ENCODE assay signal across 1 cellular context in the genomic region with DNA sequence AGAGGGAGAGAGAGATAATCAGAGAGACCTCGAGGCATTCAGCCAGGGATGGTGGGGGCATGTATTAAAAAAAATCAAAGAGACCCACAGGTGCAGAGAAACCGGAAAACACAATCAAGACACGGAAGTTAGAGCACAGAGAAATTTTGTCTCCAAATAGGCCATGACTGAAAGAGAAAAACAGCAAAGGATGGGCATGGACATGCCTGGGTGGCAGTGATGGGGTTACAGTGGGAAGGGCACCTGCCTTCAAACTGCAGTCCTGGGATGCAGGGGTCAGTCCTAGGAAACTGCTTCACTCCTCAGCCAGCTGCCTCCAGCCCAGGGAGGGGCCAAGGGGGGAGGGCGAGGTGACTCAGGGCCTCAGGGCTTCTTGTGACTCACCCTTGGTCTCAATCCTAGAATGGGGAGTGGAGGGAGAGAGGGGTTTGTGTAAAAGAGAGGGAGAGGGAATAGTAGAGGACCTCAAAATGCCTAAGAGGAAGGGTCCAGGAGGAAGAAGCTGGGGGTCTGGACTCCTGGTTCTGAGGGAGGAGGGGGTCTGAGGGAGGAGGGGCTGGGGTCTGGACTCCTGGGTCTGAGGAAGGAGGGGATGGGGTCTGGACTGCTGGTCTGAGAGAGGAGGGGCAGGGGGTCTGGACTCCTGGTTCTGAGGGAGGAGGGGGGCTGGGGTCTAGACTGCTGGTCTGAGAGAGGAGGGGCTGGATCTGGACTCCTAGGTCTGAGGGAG.
TF ChIP-seq lines count a peak whose summit lies in the region.

No MANE protein-coding gene starts in this region.

TF ChIP-seq in K562, 482 proteins besides CTCF, POLR2A, EP300 and RAD21 (continues in another document):
- TF ChIP-seq TOE1 (IDR thresholded peaks at IDR 0.05; ENCODE audit: borderline replicate concordance) (peak; percentile 42; the same call in 1 of the 2 replicates), TOE1 (CRISPR knock-in tag; IDR thresholded peaks at IDR 0.05; ENCODE audit: borderline replicate concordance, low read depth) (no peak), MEF2D (tag; conservative IDR thresholded peaks at IDR 0.05; ENCODE audit: low read depth) (no peak), ZNF76 (CRISPR knock-in tag; IDR thresholded peaks at IDR 0.05; ENCODE audit: borderline replicate concordance) (no peak), CCAR2 (IDR thresholded peaks at IDR 0.05; ENCODE audit: low read depth, low read length) (no peak), AFF4 (CRISPR knock-in tag; IDR thresholded peaks at IDR 0.05) (no peak), ARNT (IDR thresholded peaks at IDR 0.05) (0 out of 4 replicates have a peak, but pooled peaks of 1 of the 2 experiments have one; percentile 21), HLTF (IDR thresholded peaks at IDR 0.05) (no peak), TFAP4 (CRISPR knock-in tag; IDR thresholded peaks at IDR 0.05; ENCODE audit: borderline replicate concordance) (peak; percentile 88), SAFB (IDR thresholded peaks at IDR 0.05; ENCODE audit: borderline replicate concordance, low read depth, low read length) (no peak), DACH1 (IDR thresholded peaks at IDR 0.05; ENCODE audit: partially characterized antibody) (peak; percentile 55), HNRNPK (IDR thresholded peaks at IDR 0.05; ENCODE audit: low read depth, low read length, poor library complexity, severe bottlenecking) (no peak), EGR1 (conservative IDR thresholded peaks at IDR 0.05) (no peak), ZNF589 (CRISPR knock-in tag; IDR thresholded peaks at IDR 0.05; ENCODE audit: low read depth) (0 out of 2 replicates have a peak, but pooled peaks have one; percentile 13), FOSL1 (tag; conservative IDR thresholded peaks at IDR 0.05) (peak; percentile 98), GTF2E2 (tag; IDR thresholded peaks at IDR 0.05) (no peak), ZBTB7A (IDR thresholded peaks at IDR 0.05; ENCODE audit: borderline replicate concordance, control insufficient read depth, low read depth, low read length) (peak; percentile 89), SRSF3 (IDR thresholded peaks at IDR 0.05; ENCODE audit: insufficient read depth, low read length) (no peak), MAFG (tag; conservative IDR thresholded peaks at IDR 0.05) (peak; percentile 51), TEAD4 (IDR thresholded peaks at IDR 0.05; ENCODE audit: low read length) (peak; percentile 13; the same call in 1 of the 2 replicates), TEAD4 (CRISPR knock-in tag; IDR thresholded peaks at IDR 0.05; ENCODE audit: borderline replicate concordance) (no peak), RCOR1 (IDR thresholded peaks at IDR 0.05; ENCODE audit: borderline replicate concordance in 1 of 2, low read depth in 2 of 2, low read length in 2 of 2) (peak in 1 of 2 experiments; percentile 80; a peak in 2 of 4 replicates), TCF3 (CRISPR knock-in tag; IDR thresholded peaks at IDR 0.05) (no peak), CREM (IDR thresholded peaks at IDR 0.05; ENCODE audit: low read depth) (peak; percentile 40; the same call in 1 of the 2 replicates), DMBX1 (CRISPR knock-in tag; IDR thresholded peaks at IDR 0.05; ENCODE audit: borderline replicate concordance) (0 out of 2 replicates have a peak, but pooled peaks have one; percentile 20), ZNF696 (CRISPR knock-in tag; conservative IDR thresholded peaks at IDR 0.05) (no peak), L3MBTL2 (IDR thresholded peaks at IDR 0.05) (no peak), CBFA2T3 (IDR thresholded peaks at IDR 0.05) (peak; percentile 58), ATF7 (IDR thresholded peaks at IDR 0.05) (peak; percentile 27; the same call in 1 of the 2 replicates), BRD9 (IDR thresholded peaks at IDR 0.05; ENCODE audit: low read depth, partially characterized antibody) (peak; percentile 75), ZNF395 (CRISPR knock-in tag; IDR thresholded peaks at IDR 0.05) (peak; percentile 76; the same call in 1 of the 2 replicates), C11orf30 (IDR thresholded peaks at IDR 0.05; ENCODE audit: low read depth) (peak; percentile 49), KLF13 (tag; IDR thresholded peaks at IDR 0.05; ENCODE audit: borderline replicate concordance, low read depth) (no peak), UBTF (IDR thresholded peaks at IDR 0.05; ENCODE audit: borderline replicate concordance in 1 of 2, low read depth in 2 of 2, low read length in 2 of 2) (0 out of 4 replicates have a peak, but pooled peaks of 1 of the 2 experiments have one; percentile 21), POLR2AphosphoS5 (IDR thresholded peaks at IDR 0.05; ENCODE audit: control insufficient read depth, insufficient read depth, low read depth, low read length) (peak; percentile 20; the same call in 1 of the 2 replicates), LEF1 (IDR thresholded peaks at IDR 0.05) (peak; percentile 57; the same call in 1 of the 2 replicates), HEY1 (CRISPR knock-in tag; IDR thresholded peaks at IDR 0.05; ENCODE audit: borderline replicate concordance) (no peak), FOS (IDR thresholded peaks at IDR 0.05; ENCODE audit: extremely low read depth, insufficient read length) (peak; percentile 77), HNRNPUL1 (IDR thresholded peaks at IDR 0.05; ENCODE audit: low read length) (no peak), GABPA (tag; conservative IDR thresholded peaks at IDR 0.05; ENCODE audit: low read depth) (0 out of 2 replicates have a peak, but pooled peaks have one; percentile 0), FOXJ2 (tag; IDR thresholded peaks at IDR 0.05) (0 out of 2 replicates have a peak, but pooled peaks have one; percentile 52), CBFA2T2 (conservative IDR thresholded peaks at IDR 0.05) (0 out of 2 replicates have a peak, but pooled peaks have one; percentile 18), FIP1L1 (IDR thresholded peaks at IDR 0.05; ENCODE audit: low read depth, low read length, poor library complexity, severe bottlenecking) (no peak), TSC22D4 (tag; IDR thresholded peaks at IDR 0.05) (no peak), NFE2L1 (tag; IDR thresholded peaks at IDR 0.05; ENCODE audit: borderline replicate concordance, low read depth) (no peak), SAP30 (IDR thresholded peaks at IDR 0.05; ENCODE audit: borderline replicate concordance, insufficient read depth, low read depth, low read length, poor library complexity, severe bottlenecking) (no peak), EZH2 (IDR thresholded peaks at IDR 0.05; ENCODE audit: borderline replicate concordance, low read depth, low read length) (no peak), ARID1B (IDR thresholded peaks at IDR 0.05) (peak; percentile 88), TFAM (CRISPR knock-in tag; conservative IDR thresholded peaks at IDR 0.05) (no peak)
- TF ChIP-seq, protein P1, sequence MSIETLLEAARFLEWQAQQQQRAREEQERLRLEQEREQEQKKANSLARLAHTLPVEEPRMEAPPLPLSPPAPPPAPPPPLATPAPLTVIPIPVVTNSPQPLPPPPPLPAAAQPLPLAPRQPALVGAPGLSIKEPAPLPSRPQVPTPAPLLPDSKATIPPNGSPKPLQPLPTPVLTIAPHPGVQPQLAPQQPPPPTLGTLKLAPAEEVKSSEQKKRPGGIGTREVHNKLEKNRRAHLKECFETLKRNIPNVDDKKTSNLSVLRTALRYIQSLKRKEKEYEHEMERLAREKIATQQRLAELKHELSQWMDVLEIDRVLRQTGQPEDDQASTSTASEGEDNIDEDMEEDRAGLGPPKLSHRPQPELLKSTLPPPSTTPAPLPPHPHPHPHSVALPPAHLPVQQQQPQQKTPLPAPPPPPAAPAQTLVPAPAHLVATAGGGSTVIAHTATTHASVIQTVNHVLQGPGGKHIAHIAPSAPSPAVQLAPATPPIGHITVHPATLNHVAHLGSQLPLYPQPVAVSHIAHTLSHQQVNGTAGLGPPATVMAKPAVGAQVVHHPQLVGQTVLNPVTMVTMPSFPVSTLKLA (conservative IDR thresholded peaks at IDR 0.05) = peak in 1 of 2 experiments; percentile 35; a peak in 1 of 4 replicates
- TF ChIP-seq, protein P2, sequence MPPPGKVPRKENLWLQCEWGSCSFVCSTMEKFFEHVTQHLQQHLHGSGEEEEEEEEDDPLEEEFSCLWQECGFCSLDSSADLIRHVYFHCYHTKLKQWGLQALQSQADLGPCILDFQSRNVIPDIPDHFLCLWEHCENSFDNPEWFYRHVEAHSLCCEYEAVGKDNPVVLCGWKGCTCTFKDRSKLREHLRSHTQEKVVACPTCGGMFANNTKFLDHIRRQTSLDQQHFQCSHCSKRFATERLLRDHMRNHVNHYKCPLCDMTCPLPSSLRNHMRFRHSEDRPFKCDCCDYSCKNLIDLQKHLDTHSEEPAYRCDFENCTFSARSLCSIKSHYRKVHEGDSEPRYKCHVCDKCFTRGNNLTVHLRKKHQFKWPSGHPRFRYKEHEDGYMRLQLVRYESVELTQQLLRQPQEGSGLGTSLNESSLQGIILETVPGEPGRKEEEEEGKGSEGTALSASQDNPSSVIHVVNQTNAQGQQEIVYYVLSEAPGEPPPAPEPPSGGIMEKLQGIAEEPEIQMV (tag; conservative IDR thresholded peaks at IDR 0.05; ENCODE audit: low read depth) = no peak
- TF ChIP-seq, protein P3, sequence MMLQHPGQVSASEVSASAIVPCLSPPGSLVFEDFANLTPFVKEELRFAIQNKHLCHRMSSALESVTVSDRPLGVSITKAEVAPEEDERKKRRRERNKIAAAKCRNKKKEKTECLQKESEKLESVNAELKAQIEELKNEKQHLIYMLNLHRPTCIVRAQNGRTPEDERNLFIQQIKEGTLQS (IDR thresholded peaks at IDR 0.05) = peak; percentile 96
- TF ChIP-seq, protein P3 (CRISPR knock-in tag; conservative IDR thresholded peaks at IDR 0.05) = peak; percentile 53; the same call in 1 of the 2 replicates
- TF ChIP-seq, protein P4, sequence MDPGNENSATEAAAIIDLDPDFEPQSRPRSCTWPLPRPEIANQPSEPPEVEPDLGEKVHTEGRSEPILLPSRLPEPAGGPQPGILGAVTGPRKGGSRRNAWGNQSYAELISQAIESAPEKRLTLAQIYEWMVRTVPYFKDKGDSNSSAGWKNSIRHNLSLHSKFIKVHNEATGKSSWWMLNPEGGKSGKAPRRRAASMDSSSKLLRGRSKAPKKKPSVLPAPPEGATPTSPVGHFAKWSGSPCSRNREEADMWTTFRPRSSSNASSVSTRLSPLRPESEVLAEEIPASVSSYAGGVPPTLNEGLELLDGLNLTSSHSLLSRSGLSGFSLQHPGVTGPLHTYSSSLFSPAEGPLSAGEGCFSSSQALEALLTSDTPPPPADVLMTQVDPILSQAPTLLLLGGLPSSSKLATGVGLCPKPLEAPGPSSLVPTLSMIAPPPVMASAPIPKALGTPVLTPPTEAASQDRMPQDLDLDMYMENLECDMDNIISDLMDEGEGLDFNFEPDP (CRISPR knock-in tag; IDR thresholded peaks at IDR 0.05) = no peak
